12 cellular contexts compared by ENCODE assay signal in the genomic region with DNA sequence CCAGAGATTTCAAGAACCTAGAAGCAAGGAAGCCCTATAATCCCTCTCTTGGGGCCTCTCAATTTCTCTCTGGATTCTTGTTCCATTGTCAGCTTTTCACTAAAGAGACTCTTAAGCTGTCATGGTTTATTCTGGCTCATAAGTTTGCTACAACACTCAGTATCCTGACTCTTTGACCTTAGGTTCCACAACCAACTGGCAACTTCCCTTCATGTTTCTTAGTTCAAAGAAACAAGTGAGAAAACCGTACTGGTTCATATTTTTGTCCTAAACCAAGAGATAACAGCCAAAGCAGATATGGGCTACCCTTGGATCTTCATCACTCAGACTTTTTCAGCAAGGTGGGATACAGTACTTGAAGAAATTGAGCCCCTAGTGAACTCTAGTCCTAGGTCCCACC.
A peak's percentile ranks its signal among the peaks of the same experiment; 100 is the strongest.
DNase-seq lines count a peak whose midpoint lies in the region; ATAC-seq, FAIRE-seq and TF ChIP-seq lines count a peak whose summit lies in the region.
"Had no signal": no experiment of that assay in that cellular context is flagged by ENCODE, and none has a peak within 500 bp of the region (broad histone marks: within the 10 kb centered on the region; RNA-seq: fewer than 3 reads in every experiment).

No MANE protein-coding gene starts in this region.

- no peak for TF ChIP-seq CTCF in astrocyte of the spinal cord (IDR thresholded peaks at IDR 0.05; ENCODE audit: low read depth, low read length)

- DNase-seq in CD4-positive, CD25-positive, alpha-beta regulatory T cell = peak in 1 of 3 donors; percentile 23
- DNase-seq in GM18507 (ENCODE audit: extremely low spot score, insufficient read length, low read depth) = no peak
- DNase-seq in RPMI8226 = peak; percentile 11
- peak; percentile 4 for DNase-seq in astrocyte of the spinal cord (ENCODE audit: low read depth, low spot score)
- DNase-seq in mucosa of gallbladder (ENCODE audit: low spot score) = no peak
- DNase-seq in 8988T = no peak
- DNase-seq: activated gamma-delta T cell treated with Interleukin-2 at 50 U/mL for 16 hours, BE2C, head of caudate nucleus, NCI-H2081 treated with DMSO at 0.1 percent for 48 hours, NCI-H774 had no signal

- H3K27me3 ChIP-seq in CD4-positive, CD25-positive, alpha-beta regulatory T cell (ENCODE audit: control insufficient read depth, insufficient read depth, low read length) = no peaks in the 10 kb centered on the region
- H3K27me3 ChIP-seq: BE2C had no signal

- no peak for ATAC-seq in CD4-positive, CD25-positive, alpha-beta regulatory T cell (ENCODE audit: low read depth in 2 of 2)
- no peak for ATAC-seq in HG02938 (IDR thresholded peaks at IDR 0.05; ENCODE audit: unreplicated experiment)

- H3K36me3 ChIP-seq in CD4-positive, CD25-positive, alpha-beta regulatory T cell (ENCODE audit: control insufficient read depth, insufficient read depth, low read length) = no peaks in the 10 kb centered on the region
- H3K36me3 ChIP-seq: BE2C had no signal

- peaks cover 0 to 3% (median 1%) of the 10 kb centered on the region in 7 donors for H3K9me3 Mint-ChIP-seq in CD4-positive, CD25-positive, alpha-beta regulatory T cell

- H3K4me1 ChIP-seq in CD4-positive, CD25-positive, alpha-beta regulatory T cell (ENCODE audit: control insufficient read depth, insufficient read depth, low read length, poor library complexity, severe bottlenecking) = peaks cover 51% of the 10 kb centered on the region
- H3K4me1 ChIP-seq: BE2C had no signal

- H3K4me3 Mint-ChIP-seq in CD4-positive, CD25-positive, alpha-beta regulatory T cell = peak overlapping the region in 1 of 4 donors; percentile 37

- no peaks in the 10 kb centered on the region for H3K36me3 Mint-ChIP-seq in CD4-positive, CD25-positive, alpha-beta regulatory T cell

- peaks cover 35 to 75% (median 54%) of the 10 kb centered on the region in 4 donors for H3K4me1 Mint-ChIP-seq in CD4-positive, CD25-positive, alpha-beta regulatory T cell

- FAIRE-seq in GM18507 (lab: Jason Lieb, UNC) = peak; percentile 39

- H3K9me3 ChIP-seq in CD4-positive, CD25-positive, alpha-beta regulatory T cell (ENCODE audit: control insufficient read depth in 2 of 2, low read length in 2 of 2) = no peaks in the 10 kb centered on the region
- H3K9me3 ChIP-seq: BE2C had no signal

- no peaks in the 10 kb centered on the region for H3K27me3 Mint-ChIP-seq in CD4-positive, CD25-positive, alpha-beta regulatory T cell

- peak overlapping the region in 1 of 3 donors; percentile 59 for H3K27ac Mint-ChIP-seq in CD4-positive, CD25-positive, alpha-beta regulatory T cell

- H3K4me3 ChIP-seq in CD4-positive, CD25-positive, alpha-beta regulatory T cell (ENCODE audit: low read depth, low read length) = peak overlapping the region; percentile 63
- no peak overlapping the region for H3K4me3 ChIP-seq in astrocyte of the spinal cord (ENCODE audit: low read depth, low read length)

- no peak overlapping the region for H3K27ac ChIP-seq in CD4-positive, CD25-positive, alpha-beta regulatory T cell (ENCODE audit: insufficient read depth, low read length, poor library complexity, severe bottlenecking)

- in situ Hi-C loops in astrocyte of the spinal cord (cut with HindIII; ENCODE audit: low sequenced_read_pairs) = no loop called here

Comparison
In these comparisons a context has a peak if more than half of its experiments do, and no peak if none do; other contexts are left out.
1. DNase-seq: peak in RPMI8226 (single experiment) and astrocyte of the spinal cord (single experiment); none in GM18507 (single experiment), mucosa of gallbladder (single experiment) and 8988T (single experiment).